In genomic region chr9:134230092-134230941, GRCh38 we compare ENCODE assay signal across 1 cellular context.
TF ChIP-seq lines count a peak whose summit lies in the region.

No MANE protein-coding gene starts in this region.

TF ChIP-seq in GM23338, 12 proteins besides CTCF, POLR2A, EP300 and RAD21 (continued from another document):
- TF ChIP-seq ETS1 (IDR thresholded peaks at IDR 0.05) (no peak), EZH2phosphoT487 (IDR thresholded peaks at IDR 0.05; ENCODE audit: unreplicated experiment) (no peak), ZNF462 (CRISPR knock-in tag; IDR thresholded peaks at IDR 0.05) (no peak)
